In the genomic region with DNA sequence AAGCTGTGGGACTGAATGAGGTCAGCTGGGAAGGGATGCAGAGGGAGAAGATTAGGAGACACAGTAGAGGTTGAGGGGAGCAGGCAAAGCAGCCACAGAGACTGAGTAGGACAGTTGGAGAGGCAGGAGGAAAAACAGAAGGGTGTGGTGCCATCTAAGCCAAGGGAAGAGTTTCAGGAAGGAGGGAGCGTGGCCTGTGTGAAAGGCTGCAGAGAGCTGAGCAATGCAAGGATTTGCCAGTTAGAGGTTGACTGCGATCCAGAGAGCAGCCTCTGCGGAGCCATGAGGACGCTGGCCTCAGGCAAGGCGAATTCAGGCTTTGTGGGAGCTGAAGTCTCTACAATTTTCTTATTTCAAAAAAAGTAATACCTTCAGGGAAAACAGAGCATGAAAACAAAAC, we compare ENCODE assay signal across 30 cellular contexts. TPM values are rescaled to one million over a fixed set of nuclear protein-coding genes. Genes with fewer than 3 reads are reported as not detected.
"Had no signal": no experiment of that assay in that cellular context is flagged by ENCODE, and none has a peak within 500 bp of the region (broad histone marks: within the 10 kb centered on the region; RNA-seq: fewer than 3 reads in every experiment).

No MANE protein-coding gene starts in this region.

- H3K4me1 Mint-ChIP-seq: immature natural killer cell; naive B cell; nephron; stimulated activated naive B cell treated with anti-CD40 and anti-IgM and Interleukin-4, amounts not matched to agents 10 μg/mL and 1 μg/mL and 100 μg/mL, for 72 hours had no signal

- H3K4me3 Mint-ChIP-seq: endodermal cell; immature natural killer cell; naive B cell; nephron; stimulated activated naive B cell treated with anti-CD40 and anti-IgM and Interleukin-4, amounts not matched to agents 10 μg/mL and 1 μg/mL and 100 μg/mL, for 72 hours had no signal

- H3K36me3 Mint-ChIP-seq: immature natural killer cell; naive B cell; stimulated activated naive B cell treated with anti-CD40 and anti-IgM and Interleukin-4, amounts not matched to agents 10 μg/mL and 1 μg/mL and 100 μg/mL, for 72 hours had no signal

- ATAC-seq: left colon; left ventricle myocardium superior; psoas muscle; right lobe of liver; stimulated activated naive B cell treated with anti-CD40 and anti-IgM and Interleukin-4, amounts not matched to agents 10 μg/mL and 1 μg/mL and 100 μg/mL, for 72 hours had no signal

- H3K27me3 ChIP-seq: right lobe of liver had no signal

- H3K9me3 Mint-ChIP-seq: endodermal cell; nephron; stimulated activated naive B cell treated with anti-CD40 and anti-IgM and Interleukin-4, amounts not matched to agents 10 μg/mL and 1 μg/mL and 100 μg/mL, for 72 hours had no signal

- H3K27ac ChIP-seq: coronary artery, neutrophil, psoas muscle, right lobe of liver, stomach, thoracic aorta, transverse colon had no signal

- H3K4me1 ChIP-seq: psoas muscle, right lobe of liver, stomach, transverse colon had no signal

- H3K36me3 ChIP-seq: neutrophil, right lobe of liver, stomach, thoracic aorta, transverse colon had no signal

- H3K4me3 ChIP-seq: coronary artery, lung, psoas muscle, right lobe of liver, stomach, thoracic aorta, transverse colon had no signal

- H3K9me3 ChIP-seq: neutrophil, psoas muscle, right lobe of liver, stomach, thoracic aorta, transverse colon had no signal

- H3K27ac Mint-ChIP-seq: endodermal cell; immature natural killer cell; nephron; stimulated activated naive B cell treated with anti-CD40 and anti-IgM and Interleukin-4, amounts not matched to agents 10 μg/mL and 1 μg/mL and 100 μg/mL, for 72 hours had no signal

- DNase-seq: effector CD4-positive, alpha-beta T cell; endodermal cell; erythroblast; immature natural killer cell; left colon; left ventricle myocardium superior; mesenchymal stem cell; naive B cell; psoas muscle; retina; right lobe of liver; stimulated activated CD4-positive, alpha-beta T cell treated with anti-CD3 and anti-CD28 coated beads, Interleukin-2, amount 100 ng/mL, for 24 hours; stimulated activated CD4-positive, alpha-beta T cell treated with anti-CD3 and anti-CD28 coated beads, Interleukin-4, amount 100 ng/mL, for 4 hours; stimulated activated naive B cell treated with anti-CD40 and anti-IgM and Interleukin-4, amounts not matched to agents 10 μg/mL and 1 μg/mL and 100 μg/mL, for 72 hours; stomach; substantia nigra; transverse colon had no signal

RNA-seq across cellular contexts. Expression of a gene that starts 28.9 kb away (rescaled TPM):
- total RNA-seq: chondrocyte, endothelial cell of umbilical vein, fibroblast of lung, fibroblast of villous mesenchyme, kidney epithelial cell, left colon, left ventricle myocardium superior, osteoblast, psoas muscle, right lobe of liver, skeletal muscle tissue, transverse colon had no signal
- polyA plus RNA-seq: endothelial cell of umbilical vein, fibroblast of lung, immature natural killer cell, psoas muscle, urinary bladder had no signal
